Comparison of ENCODE assay signal across 4 cellular contexts in genomic region chr4:3790006-3790561, GRCh38.
TF ChIP-seq lines count a peak whose summit lies in the region.

No MANE protein-coding gene starts in this region.

TF ChIP-seq in SK-N-SH, 30 proteins besides CTCF, POLR2A, EP300 and RAD21:
- TF ChIP-seq REST (IDR thresholded peaks at IDR 0.05; ENCODE audit: low read depth, low read length): no peak
- peak; percentile 43; the same call in 1 of the 2 replicates for TF ChIP-seq GATA2 (CRISPR knock-in tag; IDR thresholded peaks at IDR 0.05)

TF ChIP-seq in SK-N-SH treated with all-trans-retinoic acid at 6 μM for 48 hours, 23 proteins besides CTCF, POLR2A, EP300 and RAD21 (continued from another document):
- TF ChIP-seq SNAI2 (CRISPR knock-in tag; IDR thresholded peaks at IDR 0.05) (no peak), OSR1 (CRISPR knock-in tag; IDR thresholded peaks at IDR 0.05) (no peak), ZFP3 (CRISPR knock-in tag; IDR thresholded peaks at IDR 0.05) (no peak), ZNF8 (CRISPR knock-in tag; IDR thresholded peaks at IDR 0.05) (no peak), CREB5 (CRISPR knock-in tag; IDR thresholded peaks at IDR 0.05; ENCODE audit: low read depth) (no peak), CSDC2 (CRISPR knock-in tag; IDR thresholded peaks at IDR 0.05) (no peak), GLIS3 (CRISPR knock-in tag; IDR thresholded peaks at IDR 0.05) (no peak), TCF4 (CRISPR knock-in tag; IDR thresholded peaks at IDR 0.05; ENCODE audit: borderline replicate concordance) (no peak), PATZ1 (CRISPR knock-in tag; IDR thresholded peaks at IDR 0.05; ENCODE audit: borderline replicate concordance) (no peak)

TF ChIP-seq in IMR-90, 13 proteins besides CTCF, POLR2A, EP300 and RAD21 (continued from another document):
- TF ChIP-seq MXI1 (IDR thresholded peaks at IDR 0.05; ENCODE audit: borderline replicate concordance, low read depth, low read length) (no peak), FOS (IDR thresholded peaks at IDR 0.05; ENCODE audit: low read depth, low read length) (no peak), RCOR1 (IDR thresholded peaks at IDR 0.05; ENCODE audit: insufficient replicate concordance, low read length) (no peak), USF2 (IDR thresholded peaks at IDR 0.05; ENCODE audit: low read depth, low read length) (no peak), MAFK (IDR thresholded peaks at IDR 0.05; ENCODE audit: low read depth, low read length) (no peak), ELK1 (IDR thresholded peaks at IDR 0.05; ENCODE audit: borderline replicate concordance, low read depth, low read length) (no peak), NFE2L2 (IDR thresholded peaks at IDR 0.05; ENCODE audit: low read depth, low read length) (no peak), BHLHE40 (IDR thresholded peaks at IDR 0.05; ENCODE audit: low read depth, low read length) (no peak), CEBPB (IDR thresholded peaks at IDR 0.05; ENCODE audit: low read depth, low read length) (no peak), CHD1 (IDR thresholded peaks at IDR 0.05; ENCODE audit: low read depth, low read length) (no peak)

TF ChIP-seq in GM23338, 12 proteins besides CTCF, POLR2A, EP300 and RAD21 (continued from another document):
- TF ChIP-seq REST (IDR thresholded peaks at IDR 0.05; ENCODE audit: unreplicated experiment): no peak
- no peak for TF ChIP-seq CREB1 (CRISPR knock-in tag; IDR thresholded peaks at IDR 0.05; ENCODE audit: low read depth)
- TF ChIP-seq EZH2 (IDR thresholded peaks at IDR 0.05; ENCODE audit: low read depth, unreplicated experiment): no peak
- TF ChIP-seq JUNB (IDR thresholded peaks at IDR 0.05; ENCODE audit: unreplicated experiment): no peak
- TF ChIP-seq ZNF331 (CRISPR knock-in tag; IDR thresholded peaks at IDR 0.05; ENCODE audit: low read depth): no peak
- TF ChIP-seq POLR2AphosphoS5 (IDR thresholded peaks at IDR 0.05; ENCODE audit: low read depth): no peak
- no peak for TF ChIP-seq STAT1 (IDR thresholded peaks at IDR 0.05; ENCODE audit: unreplicated experiment)
- TF ChIP-seq ETS1 (IDR thresholded peaks at IDR 0.05): no peak
- no peak for TF ChIP-seq ZNF114 (CRISPR knock-in tag; IDR thresholded peaks at IDR 0.05)
- TF ChIP-seq ZNF462 (CRISPR knock-in tag; IDR thresholded peaks at IDR 0.05): no peak
- TF ChIP-seq NANOG (IDR thresholded peaks at IDR 0.05; ENCODE audit: borderline replicate concordance): no peak
